In the genomic region with DNA sequence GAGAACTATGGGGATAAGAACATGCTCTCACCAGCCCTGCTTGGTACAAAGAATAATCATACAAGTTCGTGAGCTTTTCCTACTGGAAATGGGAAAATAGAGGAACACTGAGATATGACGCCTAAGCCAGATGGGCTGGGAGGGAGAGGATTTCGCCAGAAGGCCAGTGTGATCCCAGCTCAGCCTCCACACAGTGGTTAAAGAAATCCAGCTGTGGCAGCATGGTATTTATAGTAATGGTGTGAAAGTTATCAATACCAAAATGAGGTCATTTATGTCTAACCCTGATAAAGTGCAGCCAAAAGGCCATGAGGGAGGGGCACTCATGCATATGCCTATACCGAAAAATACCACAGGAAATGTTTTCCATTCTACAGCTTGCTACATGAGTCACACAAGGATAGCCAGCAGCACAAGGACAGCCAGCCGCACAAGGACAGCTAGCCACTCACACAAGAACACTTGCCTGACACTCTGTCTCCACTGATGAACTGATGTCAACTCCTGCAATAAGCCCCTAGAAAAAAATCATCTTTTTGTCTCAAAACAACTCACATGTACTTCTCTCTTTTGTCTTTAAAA, we compare ENCODE assay signal across 25 cellular contexts. TPM values are rescaled to one million over a fixed set of nuclear protein-coding genes. Genes with fewer than 3 reads are reported as not detected.
A peak's percentile ranks its signal among the peaks of the same experiment; 100 is the strongest.
DNase-seq lines count a peak whose midpoint lies in the region; ATAC-seq, FAIRE-seq and TF ChIP-seq lines count a peak whose summit lies in the region.
"Had no signal": no experiment of that assay in that cellular context is flagged by ENCODE, and none has a peak within 500 bp of the region (broad histone marks: within the 10 kb centered on the region; RNA-seq: fewer than 3 reads in every experiment).

No MANE protein-coding gene starts in this region.

- H3K27ac Mint-ChIP-seq in GM23338: no peak overlapping the region
- H3K27ac Mint-ChIP-seq: endodermal cell, IgD-negative memory B cell, type B pancreatic cell had no signal

- no peaks in the 10 kb centered on the region for H3K27me3 Mint-ChIP-seq in GM23338 (ENCODE audit: insufficient read depth, low read depth, poor library complexity)
- H3K27me3 Mint-ChIP-seq: type B pancreatic cell had no signal

- H2AFZ ChIP-seq in GM23338: no peak overlapping the region

- peak; percentile 26 for ATAC-seq in left ventricle myocardium superior
- no peak for ATAC-seq in GM23338
- ATAC-seq: activated CD4-positive, CD25-positive, alpha-beta regulatory T cell treated with anti-CD3 and anti-CD28 coated beads, Interleukin-2, amount 50 U/mL, for 24 hours; stimulated activated naive CD8-positive, alpha-beta T cell treated with anti-CD3 and anti-CD28 coated beads, Interleukin-15, Interleukin-2, amounts not matched to agents 100 U/mL and 50 U/mL, for 24 hours had no signal

- H3F3A ChIP-seq in GM23338 (replicated peaks; ENCODE audit: low read depth): no peaks in the 10 kb centered on the region

- H4K20me1 ChIP-seq in GM23338 (replicated peaks; ENCODE audit: insufficient read depth): no peaks in the 10 kb centered on the region

- H3K4me3 Mint-ChIP-seq in GM23338: no peak overlapping the region
- H3K4me3 Mint-ChIP-seq: endodermal cell, IgD-negative memory B cell, type B pancreatic cell had no signal

- H3K27ac ChIP-seq in left ventricle myocardium inferior (replicated peaks) (no peak overlapping the region), GM23338 (ENCODE audit: low read depth) (no peak overlapping the region)
- H3K27ac ChIP-seq: ascending aorta, C4-2B, Peyer's patch, sigmoid colon, SK-N-MC had no signal

- H3K4me2 ChIP-seq in GM23338: no peak overlapping the region

- H3K4me3 ChIP-seq in left ventricle myocardium inferior: no peak overlapping the region
- no peak overlapping the region for H3K4me3 ChIP-seq in GM23338
- H3K4me3 ChIP-seq: ascending aorta, lung, Peyer's patch, sigmoid colon, SK-N-MC had no signal

- no peaks in the 10 kb centered on the region for H3K9me3 ChIP-seq in left ventricle myocardium inferior (replicated peaks)
- H3K9me3 ChIP-seq: ascending aorta, Peyer's patch, sigmoid colon had no signal

- H3K9me3 Mint-ChIP-seq in GM23338: no peaks in the 10 kb centered on the region
- H3K9me3 Mint-ChIP-seq: endodermal cell had no signal

- TF ChIP-seq CTCF in left ventricle myocardium inferior (IDR thresholded peaks at IDR 0.05; ENCODE audit: borderline replicate concordance) (no peak), GM23338 (conservative IDR thresholded peaks at IDR 0.05; ENCODE audit: low read depth in 2 of 2) (no peak)

- peaks cover 9% of the 10 kb centered on the region; the same call in 1 of the 2 replicates for H3K9me2 ChIP-seq in GM23338 (ENCODE audit: insufficient read depth)

- DNase-seq in left ventricle myocardium superior (no peak), left ventricle myocardium inferior (no peak), RCC 7860 (ENCODE audit: low spot score) (peak; percentile 39), glomerular visceral epithelial cell (ENCODE audit: extremely low spot score) (peak; percentile 39), GM23338 (ENCODE audit: low spot score) (no peak), NCI-H2081 treated with DMSO at 0.1 percent for 48 hours (lab: John Stamatoyannopoulos, UW) (no peak), NCI-H187 treated with DMSO at 0.1 percent for 48 hours (lab: John Stamatoyannopoulos, UW) (no peak)
- DNase-seq in central memory CD4-positive, alpha-beta T cell: no peak
- DNase-seq: activated naive CD4-positive, alpha-beta T cell treated with anti-CD3 and anti-CD28 coated beads, Interleukin-2, amount 50 U/mL, for 16 hours; endodermal cell; NCI-H1092; NCI-H748 treated with DMSO at 0.1 percent for 48 hours; Peyer's patch; sigmoid colon; stimulated activated CD4-positive, alpha-beta T cell treated with anti-CD3 and anti-CD28 coated beads, Interleukin-1b, Interleukin-23, amount 100 ng/mL, for 48 hours; stimulated activated naive CD8-positive, alpha-beta T cell treated with anti-CD3 and anti-CD28 coated beads, Interleukin-15, Interleukin-2, amounts not matched to agents 100 U/mL and 50 U/mL, for 24 hours had no signal

- intact Hi-C loops in left ventricle myocardium superior (cut with micrococcal nuclease) (no loop called here), left ventricle myocardium inferior (cut with micrococcal nuclease) (no loop called here)

- peaks cover 12% of the 10 kb centered on the region for H3K4me1 ChIP-seq in left ventricle myocardium inferior
- no peaks in the 10 kb centered on the region for H3K4me1 ChIP-seq in GM23338 (ENCODE audit: insufficient read depth)
- H3K4me1 ChIP-seq: ascending aorta, Peyer's patch, sigmoid colon had no signal

- FAIRE-seq in RCC 7860 (lab: Jason Lieb, UNC): no peak

- H3K27me3 ChIP-seq in left ventricle myocardium inferior (ENCODE audit: low read depth): no peaks in the 10 kb centered on the region
- H3K27me3 ChIP-seq in GM23338 (ENCODE audit: insufficient read depth): no peaks in the 10 kb centered on the region
- H3K27me3 ChIP-seq: ascending aorta, Peyer's patch, sigmoid colon had no signal

- peaks cover 7% of the 10 kb centered on the region; the same call in 2 of the 3 replicates for H3K4me1 Mint-ChIP-seq in GM23338
- H3K4me1 Mint-ChIP-seq: endodermal cell had no signal

- no peaks in the 10 kb centered on the region for H3K79me2 ChIP-seq in GM23338 (replicated peaks; ENCODE audit: insufficient read depth)

- H3K36me3 ChIP-seq in left ventricle myocardium inferior: no peaks in the 10 kb centered on the region
- no peaks in the 10 kb centered on the region; the same call in 1 of the 2 replicates for H3K36me3 ChIP-seq in GM23338 (ENCODE audit: insufficient read depth)
- H3K36me3 ChIP-seq: ascending aorta, Peyer's patch, sigmoid colon had no signal

- H3K36me3 Mint-ChIP-seq in GM23338 (ENCODE audit: low read depth): no peaks in the 10 kb centered on the region
- H3K36me3 Mint-ChIP-seq: IgD-negative memory B cell, type B pancreatic cell had no signal

TF ChIP-seq in GM23338, 12 proteins besides CTCF, POLR2A, EP300 and RAD21:
- no peak for TF ChIP-seq EZH2 (IDR thresholded peaks at IDR 0.05; ENCODE audit: low read depth, unreplicated experiment)

RNA-seq across cellular contexts. Expression of a gene that starts 49.4 kb away (rescaled TPM):
- not detected for total RNA-seq in left ventricle myocardium superior
- total RNA-seq in left ventricle myocardium inferior: 0.38 TPM
- not detected in 2 replicates for total RNA-seq in GM23338 (2014; rRNA removed; shearing (Covaris generic))
- not detected in 2 replicates for polyA plus RNA-seq in GM23338 (2016; fragmentation: Nextera tagmentation; extraction: Ambion mirVana)
- total RNA-seq: A673, ascending aorta, omental fat pad, Peyer's patch, sigmoid colon had no signal
- polyA plus RNA-seq: IgD-negative memory B cell had no signal

Comparison
In these comparisons a context has a peak if more than half of its experiments do, and no peak if none do; other contexts are left out.
1. DNase-seq: peak in RCC 7860 (single experiment) and glomerular visceral epithelial cell (single experiment); none in left ventricle myocardium superior (single experiment), left ventricle myocardium inferior (single experiment), central memory CD4-positive, alpha-beta T cell (single experiment), GM23338 (single experiment), NCI-H2081 treated with DMSO at 0.1 percent for 48 hours (single experiment) and NCI-H187 treated with DMSO at 0.1 percent for 48 hours (single experiment).